In the genomic region with DNA sequence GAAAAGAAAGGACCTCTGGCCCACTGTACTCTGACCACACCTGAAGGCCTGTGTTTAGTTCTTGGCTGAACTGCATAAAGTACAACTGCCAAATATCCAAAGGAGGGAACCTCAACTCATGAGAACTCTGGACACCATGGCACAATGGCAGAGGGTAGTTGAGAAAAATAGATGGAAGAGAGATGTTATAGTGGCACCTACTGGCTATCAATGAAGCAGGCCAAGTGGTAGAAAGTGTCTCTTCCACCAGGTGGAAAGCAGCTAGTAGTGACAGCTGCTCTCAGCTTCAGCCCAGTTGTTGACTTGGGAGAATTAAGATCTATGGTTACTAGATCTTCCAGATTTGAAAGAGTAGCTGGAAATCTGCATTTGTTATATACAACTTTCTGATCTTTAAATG, we compare ENCODE assay signal across 10 cellular contexts. TPM values are rescaled to one million over a fixed set of nuclear protein-coding genes. Genes with fewer than 3 reads are reported as not detected.
DNase-seq lines count a peak whose midpoint lies in the region; ATAC-seq, FAIRE-seq and TF ChIP-seq lines count a peak whose summit lies in the region.
"Had no signal": no experiment of that assay in that cellular context is flagged by ENCODE, and none has a peak within 500 bp of the region (broad histone marks: within the 10 kb centered on the region; RNA-seq: fewer than 3 reads in every experiment).

No MANE protein-coding gene starts in this region.

- H3K56ac ChIP-seq in H9 (ENCODE audit: insufficient read length, low read depth, low read length) = no peak overlapping the region

- no peak overlapping the region for H3T11ph ChIP-seq in H9 (ENCODE audit: low read length)

- H3K23ac ChIP-seq in H9 (ENCODE audit: insufficient read length, low read depth, low read length) = no peak overlapping the region

- H3K23me2 ChIP-seq in H9 (ENCODE audit: insufficient read length, low read depth, low read length, poor library complexity, severe bottlenecking) = peaks cover 3% of the 10 kb centered on the region

- no peak overlapping the region for H2BK5ac ChIP-seq in H9 (ENCODE audit: insufficient read length, low read length)

- H3K79me2 ChIP-seq in H9 (ENCODE audit: insufficient read depth, low read length) (no peaks in the 10 kb centered on the region; the same call in 1 of the 2 replicates), SU-DHL-6 (ENCODE audit: insufficient read depth, low read length) (peaks cover 23% of the 10 kb centered on the region), keratinocyte (ENCODE audit: control insufficient read depth, insufficient read depth, low read length) (peaks cover 62% of the 10 kb centered on the region)

- H3K9me2 ChIP-seq in SU-DHL-6 (replicated peaks; ENCODE audit: insufficient read depth, low read length) = no peaks in the 10 kb centered on the region

- H3K27ac Mint-ChIP-seq in CD8-positive, alpha-beta T cell = peak overlapping the region; percentile 18
- no peak overlapping the region; a peak in 1 of 7 replicates for H3K27ac Mint-ChIP-seq in H9
- H3K27ac Mint-ChIP-seq: activated T-helper 1 cell treated with anti-CD3 and anti-CD28 coated beads, Interleukin-12 subunit alpha, Interleukin-12 subunit beta, Interleukin-2, Interleukin-4 antibody, amounts not matched to agents 30 ng/mL and 10 ng/mL and 1 ng/mL, durations not matched to agents 14 hours and 24 hours and 36 hours; nephron progenitor cell had no signal

- peaks cover 60% of the 10 kb centered on the region for H3K4me1 Mint-ChIP-seq in CD8-positive, alpha-beta T cell (ENCODE audit: low read depth)
- H3K4me1 Mint-ChIP-seq in H9 = peaks cover 11 to 20% of the 10 kb centered on the region in 2 experiments

- H3K4me2 ChIP-seq in H9 (ENCODE audit: insufficient read depth, insufficient read length, low read length) (no peak overlapping the region), SU-DHL-6 (ENCODE audit: low read depth, low read length, poor library complexity, severe bottlenecking) (no peak overlapping the region), keratinocyte (ENCODE audit: control insufficient read depth, extremely low read depth, insufficient read depth, low read depth, low read length) (no peak overlapping the region)

- H3K9ac ChIP-seq in H9 (ENCODE audit: extremely low read depth, insufficient read length, low read length) (no peak overlapping the region), SU-DHL-6 (ENCODE audit: low read length) (no peak overlapping the region), keratinocyte (ENCODE audit: control insufficient read depth, extremely low read depth, insufficient read depth, low read length) (no peak overlapping the region)

- peaks cover 22% of the 10 kb centered on the region for H3F3A ChIP-seq in SU-DHL-6 (ENCODE audit: insufficient read depth)

- peak; percentile 49 for FAIRE-seq in keratinocyte (lab: Jason Lieb, UNC)

- no peak overlapping the region for H3K27ac ChIP-seq in CD8-positive, alpha-beta T cell (ENCODE audit: low read depth, low read length)
- no peak overlapping the region for H3K27ac ChIP-seq in H9 (ENCODE audit: insufficient read length, low read depth, low read length)
- no peak overlapping the region for H3K27ac ChIP-seq in SU-DHL-6 (ENCODE audit: low read depth, low read length)
- no peak overlapping the region for H3K27ac ChIP-seq in keratinocyte (ENCODE audit: control insufficient read depth, insufficient read depth, low read length)

- H4K91ac ChIP-seq in H9 (ENCODE audit: insufficient read length, low read depth, low read length) = no peak overlapping the region

- H3K9me3 Mint-ChIP-seq in CD8-positive, alpha-beta T cell = no peaks in the 10 kb centered on the region
- H3K9me3 Mint-ChIP-seq in H9 = no peaks in the 10 kb centered on the region
- H3K9me3 Mint-ChIP-seq: activated T-helper 1 cell treated with anti-CD3 and anti-CD28 coated beads, Interleukin-12 subunit alpha, Interleukin-12 subunit beta, Interleukin-2, Interleukin-4 antibody, amounts not matched to agents 30 ng/mL and 10 ng/mL and 1 ng/mL, durations not matched to agents 14 hours and 24 hours and 36 hours; nephron progenitor cell had no signal

- H2AFZ ChIP-seq in H9 (ENCODE audit: low read length) (no peak overlapping the region), SU-DHL-6 (ENCODE audit: low read depth, low read length, severe bottlenecking) (no peak overlapping the region), keratinocyte (ENCODE audit: control insufficient read depth, low read length) (no peak overlapping the region)

- no peak overlapping the region for H4K5ac ChIP-seq in H9 (ENCODE audit: insufficient read length, low read depth, low read length)

- peaks cover 23% of the 10 kb centered on the region for H3K4me1 ChIP-seq in CD8-positive, alpha-beta T cell (ENCODE audit: insufficient read depth, low read length)
- H3K4me1 ChIP-seq in H9 (ENCODE audit: insufficient read depth, low read length) (peaks cover 2% of the 10 kb centered on the region; the same call in 1 of the 2 replicates), keratinocyte (ENCODE audit: control insufficient read depth, extremely low read depth, insufficient read depth, low read length) (peaks cover 46% of the 10 kb centered on the region)

- DNase-seq in CD8-positive, alpha-beta T cell = no peak
- no peak for DNase-seq in H9
- DNase-seq in keratinocyte (ENCODE audit: low read depth, low spot score) = no peak
- DNase-seq in activated CD4-positive, alpha-beta T cell treated with anti-CD3 and anti-CD28 coated beads for 48 hours = no peak
- DNase-seq: nephron progenitor cell had no signal

- no peaks in the 10 kb centered on the region for H3K27me3 ChIP-seq in CD8-positive, alpha-beta T cell (ENCODE audit: insufficient read depth, low read length)
- H3K27me3 ChIP-seq in H9 (ENCODE audit: insufficient read depth, low read length) (peaks cover 3% of the 10 kb centered on the region; the same call in 1 of the 2 replicates), SU-DHL-6 (ENCODE audit: low read length) (no peaks in the 10 kb centered on the region), keratinocyte (ENCODE audit: control insufficient read depth, extremely low read depth, insufficient read depth, low read length) (no peaks in the 10 kb centered on the region)

- H3K27me3 Mint-ChIP-seq in CD8-positive, alpha-beta T cell (ENCODE audit: low read depth) = no peaks in the 10 kb centered on the region
- peaks cover 12% of the 10 kb centered on the region for H3K27me3 Mint-ChIP-seq in H9 (ENCODE audit: low read depth)

- H4K20me1 ChIP-seq in H9 (ENCODE audit: control insufficient read depth, insufficient read depth, insufficient read length) = no peaks in the 10 kb centered on the region
- no peaks in the 10 kb centered on the region for H4K20me1 ChIP-seq in SU-DHL-6 (ENCODE audit: low read depth, low read length)
- H4K20me1 ChIP-seq in keratinocyte (ENCODE audit: control insufficient read depth, extremely low read depth, insufficient read depth, low read length) = no peaks in the 10 kb centered on the region

- ATAC-seq in CD8-positive, alpha-beta T cell = no peak
- ATAC-seq in HG03521 (IDR thresholded peaks at IDR 0.05; ENCODE audit: unreplicated experiment) (no peak), GM18498 (IDR thresholded peaks at IDR 0.05; ENCODE audit: unreplicated experiment) (no peak), HG03571 (IDR thresholded peaks at IDR 0.05; ENCODE audit: unreplicated experiment) (no peak)

- no peak overlapping the region for H3K18ac ChIP-seq in H9 (ENCODE audit: insufficient read length, low read depth, low read length)

- H2BK120ac ChIP-seq in H9 (ENCODE audit: low read depth, low read length, poor library complexity, severe bottlenecking) = no peak overlapping the region

- POLR2A ChIA-PET in CD8-positive, alpha-beta T cell (lab: Charles Lee) = no interaction called here

- peaks cover 22% of the 10 kb centered on the region for H3K36me3 ChIP-seq in CD8-positive, alpha-beta T cell (ENCODE audit: insufficient read depth, low read length)
- H3K36me3 ChIP-seq in SU-DHL-6 (ENCODE audit: low read length) = no peaks in the 10 kb centered on the region; the same call in 1 of the 2 replicates
- peaks cover 10 to 26% of the 10 kb centered on the region in 2 experiments for H3K36me3 ChIP-seq in keratinocyte (ENCODE audit: control insufficient read depth in 2 of 2, extremely low read depth in 1 of 2, insufficient read depth in 2 of 2, low read length in 2 of 2)

- no peak overlapping the region for H2BK12ac ChIP-seq in H9 (ENCODE audit: insufficient read length, low read depth, low read length)

- H2BK15ac ChIP-seq in H9 (ENCODE audit: low read depth, low read length) = no peak overlapping the region

- H3K4me3 ChIP-seq in CD8-positive, alpha-beta T cell (ENCODE audit: low read depth, low read length) = no peak overlapping the region
- H3K4me3 ChIP-seq in SU-DHL-6 (ENCODE audit: insufficient read depth, low read length, poor library complexity, severe bottlenecking) = no peak overlapping the region
- H3K4me3 ChIP-seq in keratinocyte (ENCODE audit: control insufficient read depth in 2 of 3, extremely low read depth in 1 of 3, insufficient read depth in 2 of 3, low read depth in 1 of 3, low read length in 3 of 3) = no peak overlapping the region

- no peak overlapping the region for H2AK5ac ChIP-seq in H9 (ENCODE audit: insufficient read length, low read length)

- H4K8ac ChIP-seq in H9 (replicated peaks; ENCODE audit: insufficient read length, low read depth, low read length) = no peak overlapping the region

- CTCF ChIA-PET in CD8-positive, alpha-beta T cell (lab: Charles Lee) = interaction anchor here (0.7 to 1.0 kb wide), 3 partner anchors 172 to 374 kb away, joined by 3 read pairs; no protein-coding TSS in a partner anchor

- H3K4ac ChIP-seq in H9 (ENCODE audit: low read depth, low read length) = no peak overlapping the region

- TF ChIP-seq CTCF in CD8-positive, alpha-beta T cell (IDR thresholded peaks at IDR 0.05) = peak; percentile 20
- TF ChIP-seq CTCF in H9 (conservative IDR thresholded peaks at IDR 0.05) (peak; percentile 49), SU-DHL-6 (IDR thresholded peaks at IDR 0.05; ENCODE audit: insufficient read depth, low read length, poor library complexity, severe bottlenecking) (peak; percentile 29), keratinocyte (optimal IDR thresholded peaks at IDR 0.05 in 1 of 3, IDR thresholded peaks at IDR 0.05 in 1 of 3, conservative IDR thresholded peaks at IDR 0.05 in 1 of 3; ENCODE audit: extremely low read depth in 1 of 3, insufficient read depth in 2 of 3, low read length in 3 of 3) (peak; percentile 60 to 78 (median 72))

- intact Hi-C loops in CD8-positive, alpha-beta T cell (cut with DNase I, micrococcal nuclease) = loop anchor here (5.0 to 10.0 kb wide), 4 partner anchors 176 to 1163 kb away; partner anchors contain the start of genes DERL2 (in 1 of the 2), MIS12 (in 1 of the 2), NLRP1 (in 1 of the 2) and PIMREG (in 1 of the 2)

- H3K14ac ChIP-seq in H9 (ENCODE audit: insufficient read depth, low read length) = no peak overlapping the region

- peaks cover 69% of the 10 kb centered on the region for H3K36me3 Mint-ChIP-seq in CD8-positive, alpha-beta T cell
- peaks cover 5 to 53% (median 43%) of the 10 kb centered on the region in 3 experiments for H3K36me3 Mint-ChIP-seq in H9 (ENCODE audit: insufficient read depth in 1 of 3, low read depth in 3 of 3)

- H3K4me3 Mint-ChIP-seq in CD8-positive, alpha-beta T cell = no peak overlapping the region
- no peak overlapping the region for H3K4me3 Mint-ChIP-seq in H9
- H3K4me3 Mint-ChIP-seq: activated T-helper 1 cell treated with anti-CD3 and anti-CD28 coated beads, Interleukin-12 subunit alpha, Interleukin-12 subunit beta, Interleukin-2, Interleukin-4 antibody, amounts not matched to agents 30 ng/mL and 10 ng/mL and 1 ng/mL, durations not matched to agents 14 hours and 24 hours and 36 hours had no signal

- H3K9me3 ChIP-seq in CD8-positive, alpha-beta T cell (ENCODE audit: low read length) = no peaks in the 10 kb centered on the region
- H3K9me3 ChIP-seq in H9 (ENCODE audit: control insufficient read depth, low read depth, low read length) (no peaks in the 10 kb centered on the region), SU-DHL-6 (ENCODE audit: insufficient read depth, low read length) (no peaks in the 10 kb centered on the region), keratinocyte (ENCODE audit: control insufficient read depth, low read depth, low read length) (no peaks in the 10 kb centered on the region)

- dilution Hi-C loops in keratinocyte (cut with MboI; ENCODE audit: extremely low pct_ligation_motif_present, low sequenced_read_pairs) = no loop called here

- no peak overlapping the region for H2BK20ac ChIP-seq in H9 (ENCODE audit: low read depth, low read length, poor library complexity, severe bottlenecking)

- H3K9me1 ChIP-seq in keratinocyte (ENCODE audit: control insufficient read depth, extremely low read depth, insufficient read depth, low read length) = no peaks in the 10 kb centered on the region

- peaks cover 3% of the 10 kb centered on the region for H3K79me1 ChIP-seq in H9 (ENCODE audit: insufficient read depth, low read depth, low read length, poor library complexity, severe bottlenecking)

RNA-seq across cellular contexts. Expression of gene MED31, which starts 3.2 kb away (rescaled TPM):
- 10 to 100 TPM; 21.4 to 25.6 TPM for total RNA-seq in CD8-positive, alpha-beta T cell
- total RNA-seq in H9 (2021) = 9.1 and 11.8 TPM in 2 replicates
- 21.7 to 49.0 TPM (median 30.6 TPM) in 3 replicates for polyA plus RNA-seq in keratinocyte
- 11.7 TPM for polyA plus RNA-seq in keratinocyte (2011; ENCODE audit: low read depth)
- 17.8 and 43.6 TPM in 2 replicates for polyA plus RNA-seq in keratinocyte (2011; cell fraction: cytosol; rRNA removed)
- 33.3 and 34.8 TPM in 2 replicates for polyA plus RNA-seq in keratinocyte (2011; cell fraction: nucleus; rRNA removed)
- 21.5 and 26.7 TPM in 2 replicates for polyA plus RNA-seq in keratinocyte (2012; ENCODE audit: low replicate concordance)
- polyA minus RNA-seq in keratinocyte = 4.6 to 7.8 TPM (median 5.8 TPM) in 3 replicates
- polyA minus RNA-seq in keratinocyte (2011; cell fraction: cytosol; rRNA and poly(A)+ RNA removed) = 3.3 TPM
- 3.0 and 5.8 TPM in 2 replicates for polyA minus RNA-seq in keratinocyte (2011; cell fraction: nucleus; rRNA and poly(A)+ RNA removed)

RNA-seq across cellular contexts. Expression of gene C17orf100, which starts 3.4 kb away (rescaled TPM):
- under 1 TPM; 0.39 to 0.73 TPM for total RNA-seq in CD8-positive, alpha-beta T cell
- total RNA-seq in H9 (2021) = 0.70 and 1.1 TPM in 2 replicates
- polyA plus RNA-seq in keratinocyte = 0.49 to 0.72 TPM (median 0.53 TPM) in 3 replicates
- not detected for polyA plus RNA-seq in keratinocyte (2011; ENCODE audit: low read depth)
- polyA plus RNA-seq in keratinocyte (2011; cell fraction: cytosol; rRNA removed) = 0.56 and 0.69 TPM in 2 replicates
- polyA plus RNA-seq in keratinocyte (2011; cell fraction: nucleus; rRNA removed) = 0.65 and 0.78 TPM in 2 replicates
- polyA plus RNA-seq in keratinocyte (2012; ENCODE audit: low replicate concordance) = 1.5 and 2.1 TPM in 2 replicates
- polyA minus RNA-seq in keratinocyte = 0.10 to 0.23 TPM in 2 of 3 replicates, not detected in the other
- not detected for polyA minus RNA-seq in keratinocyte (2011; cell fraction: cytosol; rRNA and poly(A)+ RNA removed)
- 0.63 and 0.85 TPM in 2 replicates for polyA minus RNA-seq in keratinocyte (2011; cell fraction: nucleus; rRNA and poly(A)+ RNA removed)

RNA-seq across cellular contexts. Expression of gene TXNDC17, which starts 7.3 kb away (rescaled TPM):
- 10 to 100 TPM; 20.0 to 21.4 TPM for total RNA-seq in CD8-positive, alpha-beta T cell
- 170 and 188 TPM in 2 replicates for total RNA-seq in H9 (2021)
- 938 to 1,215 TPM (median 1,093 TPM) in 3 replicates for polyA plus RNA-seq in keratinocyte
- 70.7 TPM for polyA plus RNA-seq in keratinocyte (2011; ENCODE audit: low read depth)
- polyA plus RNA-seq in keratinocyte (2011; cell fraction: cytosol; rRNA removed) = 1,032 and 1,036 TPM in 2 replicates
- 399 and 521 TPM in 2 replicates for polyA plus RNA-seq in keratinocyte (2011; cell fraction: nucleus; rRNA removed)
- 274 and 954 TPM in 2 replicates for polyA plus RNA-seq in keratinocyte (2012; ENCODE audit: low replicate concordance)
- 120 to 199 TPM (median 154 TPM) in 3 replicates for polyA minus RNA-seq in keratinocyte
- 458 TPM for polyA minus RNA-seq in keratinocyte (2011; cell fraction: cytosol; rRNA and poly(A)+ RNA removed)
- 35.1 and 35.3 TPM in 2 replicates for polyA minus RNA-seq in keratinocyte (2011; cell fraction: nucleus; rRNA and poly(A)+ RNA removed)

RNA-seq across cellular contexts. Expression of gene KIAA0753, which starts 7.7 kb away (rescaled TPM):
- 1 to 10 TPM; 5.1 to 6.9 TPM for total RNA-seq in CD8-positive, alpha-beta T cell
- 37.2 and 37.4 TPM in 2 replicates for total RNA-seq in H9 (2021)
- polyA plus RNA-seq in keratinocyte = 6.6 to 11.6 TPM (median 8.3 TPM) in 3 replicates
- 7.6 TPM for polyA plus RNA-seq in keratinocyte (2011; ENCODE audit: low read depth)
- 6.6 and 8.5 TPM in 2 replicates for polyA plus RNA-seq in keratinocyte (2011; cell fraction: cytosol; rRNA removed)
- 32.2 and 32.7 TPM in 2 replicates for polyA plus RNA-seq in keratinocyte (2011; cell fraction: nucleus; rRNA removed)
- polyA plus RNA-seq in keratinocyte (2012; ENCODE audit: low replicate concordance) = 5.2 and 10.5 TPM in 2 replicates
- polyA minus RNA-seq in keratinocyte = 6.0 to 14.7 TPM (median 10.8 TPM) in 3 replicates
- 3.8 TPM for polyA minus RNA-seq in keratinocyte (2011; cell fraction: cytosol; rRNA and poly(A)+ RNA removed)
- polyA minus RNA-seq in keratinocyte (2011; cell fraction: nucleus; rRNA and poly(A)+ RNA removed) = 13.2 and 27.2 TPM in 2 replicates

Comparison
In these comparisons a context has a peak if more than half of its experiments do, and no peak if none do; other contexts are left out.
1. CTCF ChIP-seq: peak in every context shown above with its lines; median percentile 72 in keratinocyte; 49 in H9; 29 in SU-DHL-6; 20 in CD8-positive, alpha-beta T cell.